ENCODE assay signal across 27 cellular contexts in genomic region chr15:58443291-58443690, GRCh38. TPM values are rescaled to one million over a fixed set of nuclear protein-coding genes. Genes with fewer than 3 reads are reported as not detected.
A peak's percentile ranks its signal among the peaks of the same experiment; 100 is the strongest.
DNase-seq lines count a peak whose midpoint lies in the region; ATAC-seq and TF ChIP-seq lines count a peak whose summit lies in the region.
"Had no signal": no experiment of that assay in that cellular context is flagged by ENCODE, and none has a peak within 500 bp of the region (broad histone marks: within the 10 kb centered on the region; RNA-seq: fewer than 3 reads in every experiment).

No MANE protein-coding gene starts in this region.

- peaks cover 23% of the 10 kb centered on the region for H3K4me1 Mint-ChIP-seq in activated naive CD8-positive, alpha-beta T cell (ENCODE audit: low read depth)
- H3K4me1 Mint-ChIP-seq in activated naive CD8-positive, alpha-beta T cell treated with anti-CD3 and anti-CD28 coated beads, Interleukin-2, amount 50 U/mL, for 24 hours: peaks cover 58% of the 10 kb centered on the region
- peaks cover 49% of the 10 kb centered on the region for H3K4me1 Mint-ChIP-seq in type B pancreatic cell (ENCODE audit: unreplicated experiment)

- CTCF ChIA-PET in RWPE1 (lab: Yijun Ruan, JAX): no interaction called here

- no peaks in the 10 kb centered on the region for H3K27me3 Mint-ChIP-seq in activated naive CD8-positive, alpha-beta T cell
- no peaks in the 10 kb centered on the region for H3K27me3 Mint-ChIP-seq in activated naive CD8-positive, alpha-beta T cell treated with anti-CD3 and anti-CD28 coated beads, Interleukin-2, amount 50 U/mL, for 24 hours
- no peaks in the 10 kb centered on the region for H3K27me3 Mint-ChIP-seq in type B pancreatic cell
- H3K27me3 Mint-ChIP-seq: CD4-positive, alpha-beta memory T cell had no signal

- no peak for DNase-seq in activated naive CD8-positive, alpha-beta T cell treated with anti-CD3 and anti-CD28 coated beads, Interleukin-2, amount 50 U/mL, for 24 hours
- DNase-seq in RWPE1 (ENCODE audit: low spot score) (no peak), fibroblast of mammary gland (ENCODE audit: low read depth) (peak; percentile 35), type B pancreatic cell (ENCODE audit: extremely low spot score, unreplicated experiment) (no peak), HT-29 (ENCODE audit: low spot score) (no peak)
- no peak for DNase-seq in stimulated activated CD4-positive, alpha-beta T cell treated with anti-CD3 and anti-CD28 coated beads, Interleukin-4, amount 100 ng/mL, for 1 hour
- DNase-seq: 8988T; activated CD8-positive, alpha-beta memory T cell treated with anti-CD3 and anti-CD28 coated beads for 24 hours; activated effector memory CD4-positive, alpha-beta T cell treated with anti-CD3 and anti-CD28 coated beads, Interleukin-2, amount 50 U/mL, for 16 hours; CD4-positive, alpha-beta memory T cell; GOT3; KG1; MG63; NCI-H2029 treated with DMSO at 0.1 percent for 48 hours; NCI-H226; NCI-H69; nephron progenitor cell; RPMI8226; spleen; substantia nigra; T-helper 2 cell had no signal

- no peak overlapping the region for H3K4me3 Mint-ChIP-seq in activated naive CD8-positive, alpha-beta T cell
- no peak overlapping the region for H3K4me3 Mint-ChIP-seq in activated naive CD8-positive, alpha-beta T cell treated with anti-CD3 and anti-CD28 coated beads, Interleukin-2, amount 50 U/mL, for 24 hours
- no peak overlapping the region for H3K4me3 Mint-ChIP-seq in type B pancreatic cell
- H3K4me3 Mint-ChIP-seq: CD4-positive, alpha-beta memory T cell; nephron progenitor cell had no signal

- H3K9me3 Mint-ChIP-seq in activated naive CD8-positive, alpha-beta T cell (ENCODE audit: low read depth): no peaks in the 10 kb centered on the region
- no peaks in the 10 kb centered on the region for H3K9me3 Mint-ChIP-seq in activated naive CD8-positive, alpha-beta T cell treated with anti-CD3 and anti-CD28 coated beads, Interleukin-2, amount 50 U/mL, for 24 hours
- no peaks in the 10 kb centered on the region for H3K9me3 Mint-ChIP-seq in type B pancreatic cell
- H3K9me3 Mint-ChIP-seq: CD4-positive, alpha-beta memory T cell; nephron progenitor cell had no signal

- no peak for TF ChIP-seq CTCF in RWPE1 (conservative IDR thresholded peaks at IDR 0.05; ENCODE audit: low read depth)
- TF ChIP-seq CTCF in fibroblast of mammary gland (conservative IDR thresholded peaks at IDR 0.05; ENCODE audit: control insufficient read depth, insufficient read depth, low read depth, low read length): no peak
- no peak for TF ChIP-seq CTCF in type B pancreatic cell (conservative IDR thresholded peaks at IDR 0.05)

- H3K36me3 Mint-ChIP-seq in activated naive CD8-positive, alpha-beta T cell: peaks cover 2% of the 10 kb centered on the region
- H3K36me3 Mint-ChIP-seq in activated naive CD8-positive, alpha-beta T cell treated with anti-CD3 and anti-CD28 coated beads, Interleukin-2, amount 50 U/mL, for 24 hours (ENCODE audit: low read depth): no peaks in the 10 kb centered on the region
- H3K36me3 Mint-ChIP-seq in type B pancreatic cell: peaks cover 6% of the 10 kb centered on the region
- H3K36me3 Mint-ChIP-seq: CD4-positive, alpha-beta memory T cell had no signal

- no peak overlapping the region for H3K4me3 ChIP-seq in fibroblast of mammary gland (ENCODE audit: control insufficient read depth, low read depth, low read length)
- H3K4me3 ChIP-seq: MG63, right atrium auricular region, spleen had no signal

- ATAC-seq in activated naive CD8-positive, alpha-beta T cell treated with anti-CD3 and anti-CD28 coated beads, Interleukin-2, amount 50 U/mL, for 24 hours: no peak
- ATAC-seq in HG03520 (IDR thresholded peaks at IDR 0.05; ENCODE audit: unreplicated experiment): no peak
- ATAC-seq: SK-N-SH treated with all-trans-retinoic acid at 6 μM for 48 hours had no signal

- POLR2A ChIA-PET in RWPE1 (lab: Yijun Ruan, JAX; ENCODE audit: low non-redundant PET): no interaction called here

- peak overlapping the region; percentile 2 for H3K27ac Mint-ChIP-seq in activated naive CD8-positive, alpha-beta T cell
- H3K27ac Mint-ChIP-seq in activated naive CD8-positive, alpha-beta T cell treated with anti-CD3 and anti-CD28 coated beads, Interleukin-2, amount 50 U/mL, for 24 hours: no peak overlapping the region
- H3K27ac Mint-ChIP-seq in type B pancreatic cell: peak overlapping the region; percentile 96
- H3K27ac Mint-ChIP-seq: CD4-positive, alpha-beta memory T cell; nephron progenitor cell had no signal

- peak overlapping the region; percentile 71 for H3K27ac ChIP-seq in RWPE1
- H3K27ac ChIP-seq: parathyroid adenoma, right atrium auricular region had no signal

RNA-seq across cellular contexts. Expression of gene LIPC, which starts 11.5 kb away (rescaled TPM):
- total RNA-seq in type B pancreatic cell (ENCODE audit: low replicate concordance): 10.9 and 33.1 TPM in 2 replicates
- not detected in 2 replicates for total RNA-seq in HT-29 (2014; rRNA removed; shearing (Covaris generic))
- total RNA-seq: lung microvascular endothelial cell had no signal

Comparison
In these comparisons a context has a peak if more than half of its experiments do, and no peak if none do; other contexts are left out.
1. RNA of gene LIPC, which starts 11.5 kb away (total RNA-seq): 10.9 to 33.1 TPM in type B pancreatic cell; not detected in HT-29; every median in the first group is over 10 times any median in the second.